ENCODE assay signal across 31 cellular contexts in the genomic region with DNA sequence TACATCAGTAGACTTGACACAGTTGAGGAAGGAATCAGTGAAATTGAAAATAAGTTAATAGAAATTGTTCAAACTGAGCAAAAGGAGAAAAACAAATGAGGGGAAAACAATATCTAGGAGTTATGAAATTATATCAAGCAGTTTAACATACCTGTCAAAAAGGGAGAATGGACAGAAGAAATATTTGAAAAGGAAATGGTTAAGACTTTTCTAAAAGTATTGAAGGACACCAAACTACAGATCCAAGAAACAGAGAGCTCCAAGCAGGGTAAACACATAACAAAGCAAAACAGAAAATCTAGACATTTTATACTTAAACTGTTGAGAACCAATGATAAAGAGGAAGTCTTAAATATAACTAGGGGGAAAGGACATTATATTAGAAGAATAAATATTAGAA. TPM values are rescaled to one million over a fixed set of nuclear protein-coding genes. Genes with fewer than 3 reads are reported as not detected.
"Had no signal": no experiment of that assay in that cellular context is flagged by ENCODE, and none has a peak within 500 bp of the region (broad histone marks: within the 10 kb centered on the region; RNA-seq: fewer than 3 reads in every experiment).

No MANE protein-coding gene starts in this region.

- H3K27me3 Mint-ChIP-seq: activated CD4-positive, alpha-beta memory T cell treated with anti-CD3 and anti-CD28 coated beads for 36 hours; effector memory CD8-positive, alpha-beta T cell had no signal

- H3K27me3 ChIP-seq: brain microvascular endothelial cell, gastrocnemius medialis, ovary, right lobe of liver, uterus had no signal

- H3K36me3 Mint-ChIP-seq: type B pancreatic cell had no signal

- H3K4me3 ChIP-seq: gastrocnemius medialis, left ventricle myocardium inferior, lung, mucosa of descending colon, ovary, right lobe of liver, uterus had no signal

- DNase-seq: activated CD4-positive, alpha-beta memory T cell treated with anti-CD3 and anti-CD28 coated beads for 36 hours; activated CD4-positive, alpha-beta T cell treated with anti-CD3 and anti-CD28 coated beads for 48 hours; activated gamma-delta T cell treated with Interleukin-2 at 50 U/mL for 16 hours; activated T-cell treated with anti-CD3 and anti-CD28 coated beads for 4 hours; amniotic stem cell; brain microvascular endothelial cell; cortex of kidney; effector memory CD8-positive, alpha-beta T cell; erythroblast; gastrocnemius medialis; glutamatergic neuron; islet precursor cell; left ventricle myocardium inferior; mucosa of descending colon; ovary; right lobe of liver; stimulated activated CD4-positive, alpha-beta T cell treated with anti-CD3 and anti-CD28 coated beads, Interleukin-2, amount 100 ng/mL, for 48 hours; stimulated activated naive CD8-positive, alpha-beta T cell treated with anti-CD3 and anti-CD28 coated beads, Interleukin-15, Interleukin-2, amounts not matched to agents 100 U/mL and 50 U/mL, for 24 hours; substantia nigra; T-helper 9 cell; uterus had no signal

- H3K4me1 ChIP-seq: gastrocnemius medialis, uterus had no signal

- H3K27ac ChIP-seq: brain microvascular endothelial cell, gastrocnemius medialis, left ventricle myocardium inferior, ovary, uterus, VCaP had no signal

- H3K9me3 ChIP-seq: ovary, right lobe of liver, uterus had no signal

- ATAC-seq: effector memory CD8-positive, alpha-beta T cell; gastrocnemius medialis; stimulated activated naive CD8-positive, alpha-beta T cell treated with anti-CD3 and anti-CD28 coated beads, Interleukin-15, Interleukin-2, amounts not matched to agents 100 U/mL and 50 U/mL, for 24 hours had no signal

- H3K4me3 Mint-ChIP-seq: activated CD4-positive, alpha-beta memory T cell treated with anti-CD3 and anti-CD28 coated beads for 36 hours; activated T-helper 1 cell treated with anti-CD3 and anti-CD28 coated beads, Interleukin-12 subunit alpha, Interleukin-12 subunit beta, Interleukin-2, Interleukin-4 antibody, amounts not matched to agents 30 ng/mL and 10 ng/mL and 1 ng/mL, durations not matched to agents 14 hours and 24 hours and 36 hours; effector memory CD8-positive, alpha-beta T cell; type B pancreatic cell had no signal

- H3K36me3 ChIP-seq: brain microvascular endothelial cell, gastrocnemius medialis, left ventricle myocardium inferior, ovary, right lobe of liver, uterus had no signal

- H3K27ac Mint-ChIP-seq: activated T-helper 1 cell treated with anti-CD3 and anti-CD28 coated beads, Interleukin-12 subunit alpha, Interleukin-12 subunit beta, Interleukin-2, Interleukin-4 antibody, amounts not matched to agents 30 ng/mL and 10 ng/mL and 1 ng/mL, durations not matched to agents 14 hours and 24 hours and 36 hours; progenitor cell of endocrine pancreas; type B pancreatic cell had no signal

RNA-seq across cellular contexts. Expression of a gene that starts 8.6 kb away (rescaled TPM):
- total RNA-seq: chondrocyte, myocyte, progenitor cell of endocrine pancreas had no signal
- polyA plus RNA-seq: neural cell had no signal

RNA-seq across cellular contexts. Expression of a gene that starts 12.2 kb away (rescaled TPM):
- total RNA-seq: astrocyte, chondrocyte, myocyte, progenitor cell of endocrine pancreas, renal cortical epithelial cell had no signal
- polyA plus RNA-seq: neural cell had no signal

RNA-seq across cellular contexts. Expression of a gene that starts 43.1 kb away (rescaled TPM):
- total RNA-seq: astrocyte, chondrocyte, progenitor cell of endocrine pancreas had no signal
- polyA plus RNA-seq: neural cell had no signal
